In the genomic region with DNA sequence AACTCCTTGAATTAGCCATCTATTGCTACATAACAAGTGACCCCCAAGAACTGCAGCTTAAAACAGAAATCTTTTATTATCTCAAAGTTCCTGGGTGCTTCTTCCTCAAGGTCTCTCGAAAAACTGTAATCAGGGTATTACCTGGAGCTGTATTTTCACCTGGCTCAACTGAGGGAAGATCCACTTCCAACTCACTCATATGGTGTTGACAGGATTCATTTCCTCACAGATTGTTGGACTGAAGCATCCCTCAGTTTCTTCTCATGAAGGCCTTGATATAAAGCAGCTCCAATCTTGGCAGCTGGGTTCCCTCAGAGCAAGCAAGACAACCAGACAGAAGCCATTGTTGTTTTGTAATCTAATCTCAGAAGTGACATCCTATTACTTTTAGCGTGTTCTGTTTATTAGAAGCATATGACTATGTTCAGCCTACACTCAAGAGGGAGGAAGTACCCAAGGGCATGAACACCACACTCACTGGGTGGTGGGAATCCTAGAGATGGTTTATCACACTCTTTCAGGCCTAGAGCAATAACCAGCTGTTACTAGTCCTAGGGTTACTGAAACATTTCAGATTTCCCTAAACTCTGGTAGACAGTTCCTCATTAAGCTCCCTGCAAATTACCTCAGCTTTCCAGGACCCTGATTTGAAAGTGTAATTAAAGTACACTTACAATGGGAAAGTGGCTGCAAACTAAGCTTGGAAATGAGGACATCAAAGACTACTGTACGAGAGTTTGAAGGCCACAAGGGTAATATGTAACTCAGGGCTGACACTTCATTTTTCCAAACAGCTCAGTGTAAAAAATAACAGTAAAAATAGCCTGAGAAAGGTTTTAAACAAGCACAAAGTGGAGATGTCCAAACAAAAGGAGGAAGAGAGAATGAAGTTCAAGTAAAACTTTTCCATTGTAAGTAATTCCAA, we compare ENCODE assay signal across 19 cellular contexts.
"Had no signal": no experiment of that assay in that cellular context is flagged by ENCODE, and none has a peak within 500 bp of the region (broad histone marks: within the 10 kb centered on the region; RNA-seq: fewer than 3 reads in every experiment).

No MANE protein-coding gene starts in this region.

- H3K27ac ChIP-seq: gastrocnemius medialis, pancreas, vagina, WERI-Rb-1 had no signal

- H3K4me1 ChIP-seq: vagina had no signal

- H3K4me3 Mint-ChIP-seq: activated CD4-positive, alpha-beta memory T cell treated with anti-CD3 and anti-CD28 coated beads, Interleukin-2, amount 10 ng/mL, durations not matched to agents 7 days and 5 days; activated naive CD4-positive, alpha-beta T cell treated with anti-CD3 and anti-CD28 coated beads, Interleukin-2, amount 50 U/mL, for 24 hours; naive thymus-derived CD8-positive, alpha-beta T cell; stimulated activated memory B cell treated with anti-CD40 and anti-IgM and Interleukin-4, amounts not matched to agents 10 μg/mL and 1 μg/mL and 100 μg/mL, for 72 hours had no signal

- H3K9me3 Mint-ChIP-seq: activated CD4-positive, alpha-beta memory T cell treated with anti-CD3 and anti-CD28 coated beads, Interleukin-2, amount 10 ng/mL, durations not matched to agents 7 days and 5 days; activated naive CD4-positive, alpha-beta T cell treated with anti-CD3 and anti-CD28 coated beads, Interleukin-2, amount 50 U/mL, for 24 hours; naive thymus-derived CD8-positive, alpha-beta T cell; stimulated activated memory B cell treated with anti-CD40 and anti-IgM and Interleukin-4, amounts not matched to agents 10 μg/mL and 1 μg/mL and 100 μg/mL, for 72 hours had no signal

- ATAC-seq: gastrocnemius medialis; heart left ventricle; naive thymus-derived CD8-positive, alpha-beta T cell; stimulated activated memory B cell treated with anti-CD40 and anti-IgM and Interleukin-4, amounts not matched to agents 10 μg/mL and 1 μg/mL and 100 μg/mL, for 72 hours had no signal

- H3K27ac Mint-ChIP-seq: activated CD4-positive, alpha-beta memory T cell treated with anti-CD3 and anti-CD28 coated beads, Interleukin-2, amount 10 ng/mL, durations not matched to agents 7 days and 5 days; activated naive CD4-positive, alpha-beta T cell treated with anti-CD3 and anti-CD28 coated beads, Interleukin-2, amount 50 U/mL, for 24 hours; naive thymus-derived CD8-positive, alpha-beta T cell; stimulated activated memory B cell treated with anti-CD40 and anti-IgM and Interleukin-4, amounts not matched to agents 10 μg/mL and 1 μg/mL and 100 μg/mL, for 72 hours had no signal

- DNase-seq: activated CD4-positive, alpha-beta memory T cell treated with anti-CD3 and anti-CD28 coated beads, Interleukin-2, amount 10 ng/mL, durations not matched to agents 7 days and 5 days; activated CD4-positive, alpha-beta T cell treated with anti-CD3 and anti-CD28 coated beads for 4 hours; activated effector memory CD4-positive, alpha-beta T cell treated with anti-CD3 and anti-CD28 coated beads, Interleukin-2, amount 50 U/mL, for 16 hours; activated T-cell treated with anti-CD3 and anti-CD28 coated beads, Interleukin-2, amount 50 U/mL, for 48 hours; adrenal gland; central memory CD4-positive, alpha-beta T cell; effector CD4-positive, alpha-beta T cell; gastrocnemius medialis; heart left ventricle; mammary epithelial cell; naive thymus-derived CD8-positive, alpha-beta T cell; pancreas; stimulated activated CD4-positive, alpha-beta T cell treated with anti-CD3 and anti-CD28 coated beads, Interleukin-12 subunit alpha, Interleukin-12 subunit beta, amount 100 ng/mL, for 4 hours; stimulated activated CD4-positive, alpha-beta T cell treated with anti-CD3 and anti-CD28 coated beads, Interleukin-2, amount 100 ng/mL, for 24 hours; WERI-Rb-1 had no signal

- H3K9me3 ChIP-seq: adrenal gland, gastrocnemius medialis, heart left ventricle, pancreas, vagina had no signal

- H3K36me3 Mint-ChIP-seq: activated naive CD4-positive, alpha-beta T cell treated with anti-CD3 and anti-CD28 coated beads, Interleukin-2, amount 50 U/mL, for 24 hours; naive thymus-derived CD8-positive, alpha-beta T cell; stimulated activated memory B cell treated with anti-CD40 and anti-IgM and Interleukin-4, amounts not matched to agents 10 μg/mL and 1 μg/mL and 100 μg/mL, for 72 hours had no signal

- H3K4me3 ChIP-seq: adrenal gland, coronary artery, gastrocnemius medialis, heart left ventricle, pancreas, vagina had no signal

- H3K27me3 ChIP-seq: adrenal gland, gastrocnemius medialis, heart left ventricle, pancreas, vagina had no signal

- H3K4me1 Mint-ChIP-seq: activated CD4-positive, alpha-beta memory T cell treated with anti-CD3 and anti-CD28 coated beads, Interleukin-2, amount 10 ng/mL, durations not matched to agents 7 days and 5 days; activated naive CD4-positive, alpha-beta T cell treated with anti-CD3 and anti-CD28 coated beads, Interleukin-2, amount 50 U/mL, for 24 hours; naive thymus-derived CD8-positive, alpha-beta T cell; stimulated activated memory B cell treated with anti-CD40 and anti-IgM and Interleukin-4, amounts not matched to agents 10 μg/mL and 1 μg/mL and 100 μg/mL, for 72 hours had no signal

- H3K36me3 ChIP-seq: adrenal gland, gastrocnemius medialis, heart left ventricle, pancreas, vagina, WERI-Rb-1 had no signal
